8 cellular contexts compared by ENCODE assay signal in genomic region chr18:23586249-23587196, GRCh38. TPM values are rescaled to one million over a fixed set of nuclear protein-coding genes. Genes with fewer than 3 reads are reported as not detected.
DNase-seq lines count a peak whose midpoint lies in the region; ATAC-seq and TF ChIP-seq lines count a peak whose summit lies in the region.

NPC1 (minus strand) TSS chr18:23586506; CDS start chr18:23586343, 163 bp downstream.

- H3K4me1 Mint-ChIP-seq in activated T-cell treated with anti-CD3 and anti-CD28 coated beads, Interleukin-2, amount 50 U/mL, for 24 hours (ENCODE audit: low read depth): peaks cover 39% of the 10 kb centered on the region

- 0 to 1% methylated on average over 91 to 95 of the region's 95 CpGs for WGBS in esophagus, 2 donors

- H3K27ac Mint-ChIP-seq in activated T-cell treated with anti-CD3 and anti-CD28 coated beads, Interleukin-2, amount 50 U/mL, for 24 hours: peak within 1 kb of the TSS; percentile 99

- POLR2A ChIA-PET in PC-9 (lab: Charles Lee; ENCODE audit: unreplicated experiment): interaction anchor here (0.6 to 0.7 kb wide), 2 partner anchors 236 to 495 kb away, joined by 5 to 14 read pairs; no protein-coding TSS in a partner anchor

- peaks cover 28% of the 10 kb centered on the region for H3K36me3 Mint-ChIP-seq in activated T-cell treated with anti-CD3 and anti-CD28 coated beads, Interleukin-2, amount 50 U/mL, for 24 hours (ENCODE audit: low read depth)

- ATAC-seq in GM21576 (IDR thresholded peaks at IDR 0.05; ENCODE audit: unreplicated experiment): peak; percentile 93

- H3K9me2 ChIP-seq in PC-9 (ENCODE audit: insufficient read depth): no peaks in the 10 kb centered on the region

- H3K79me2 ChIP-seq in PC-9 (ENCODE audit: low read depth): peaks cover 33% of the 10 kb centered on the region

- no peaks in the 10 kb centered on the region for H3K27me3 Mint-ChIP-seq in activated T-cell treated with anti-CD3 and anti-CD28 coated beads, Interleukin-2, amount 50 U/mL, for 24 hours

- peak; percentile 61; the same call in 1 of the 2 replicates for TF ChIP-seq RAD21 in Ishikawa (IDR thresholded peaks at IDR 0.05; ENCODE audit: low read depth)

- 0 out of 2 replicates have a peak, but pooled peaks have one; percentile 32 for TF ChIP-seq EP300 in Ishikawa (IDR thresholded peaks at IDR 0.05; ENCODE audit: borderline replicate concordance)

- peak within 1 kb of the TSS; percentile 71 for H2AFZ ChIP-seq in PC-9

- H3K27me3 ChIP-seq in PC-9 (ENCODE audit: insufficient read depth, low read depth): no peaks in the 10 kb centered on the region
- no peaks in the 10 kb centered on the region for H3K27me3 ChIP-seq in esophagus (ENCODE audit: control insufficient read depth in 1 of 2, insufficient read depth in 2 of 2, low read length in 2 of 2)
- H3K27me3 ChIP-seq in muscle layer of duodenum (ENCODE audit: low read depth, low read length): no peaks in the 10 kb centered on the region

- peak; percentile 75 for TF ChIP-seq CTCF in PC-9 (conservative IDR thresholded peaks at IDR 0.05)

- H3K4me3 ChIP-seq in PC-9: peak within 1 kb of the TSS; percentile 82
- H3K4me3 ChIP-seq in esophagus (ENCODE audit: low read depth in 1 of 2, low read length in 2 of 2): peak within 1 kb of the TSS; percentile 76 to 90
- H3K4me3 ChIP-seq in muscle layer of duodenum (ENCODE audit: low read depth in 1 of 2, low read length in 2 of 2): peak within 1 kb of the TSS; percentile 87 to 95

- no peaks in the 10 kb centered on the region for H4K20me1 ChIP-seq in PC-9 (ENCODE audit: insufficient read depth)

- CTCF ChIA-PET in PC-9 (lab: Charles Lee): no interaction called here

- peak within 1 kb of the TSS; percentile 93 for H3K4me3 Mint-ChIP-seq in activated T-cell treated with anti-CD3 and anti-CD28 coated beads, Interleukin-2, amount 50 U/mL, for 24 hours

- no peaks in the 10 kb centered on the region for H3K36me3 ChIP-seq in PC-9 (ENCODE audit: low read depth)
- no peaks in the 10 kb centered on the region for H3K36me3 ChIP-seq in esophagus (ENCODE audit: control insufficient read depth in 2 of 2, insufficient read depth in 2 of 2, low read length in 1 of 2)
- H3K36me3 ChIP-seq in muscle layer of duodenum (ENCODE audit: control insufficient read depth in 1 of 2, insufficient read depth in 2 of 2, low read length in 2 of 2): peaks cover 0 to 4% of the 10 kb centered on the region in 2 donors

- peak; percentile 75 for DNase-seq in DMS53 treated with DMSO at 0.1 percent for 48 hours (lab: John Stamatoyannopoulos, UW; ENCODE audit: unreplicated experiment)
- peak; percentile 88 to 92 for DNase-seq in PC-9
- peak; percentile 96 for DNase-seq in activated T-cell treated with anti-CD3 and anti-CD28 coated beads, Interleukin-2, amount 50 U/mL, for 24 hours
- DNase-seq in stimulated activated CD8-positive, alpha-beta memory T cell treated with anti-CD3 and anti-CD28 coated beads, Interleukin-7, amount 100 ng/mL, for 4 hours (ENCODE audit: low read depth in 2 of 2): peak; percentile 80 to 90

- H3K9me3 Mint-ChIP-seq in activated T-cell treated with anti-CD3 and anti-CD28 coated beads, Interleukin-2, amount 50 U/mL, for 24 hours: no peaks in the 10 kb centered on the region

- H3K9me3 ChIP-seq in PC-9 (ENCODE audit: insufficient read depth, low read depth) (no peaks in the 10 kb centered on the region), esophagus (ENCODE audit: control insufficient read depth in 2 of 2, insufficient read depth in 1 of 2, low read depth in 1 of 2, low read length in 1 of 2) (no peaks in the 10 kb centered on the region), muscle layer of duodenum (ENCODE audit: control insufficient read depth in 1 of 2, low read length in 2 of 2) (no peaks in the 10 kb centered on the region)

- peak within 1 kb of the TSS; percentile 77 for H3K4me2 ChIP-seq in PC-9

- H3K27ac ChIP-seq in PC-9 (peak within 1 kb of the TSS; percentile 97), esophagus (ENCODE audit: low read depth in 2 of 2, low read length in 1 of 2) (peak within 1 kb of the TSS; percentile 100), muscle layer of duodenum (ENCODE audit: low read length) (peak within 1 kb of the TSS; percentile 97)

- H3K4me1 ChIP-seq in PC-9 (replicated peaks; ENCODE audit: insufficient read depth) (peaks cover 19% of the 10 kb centered on the region), esophagus (ENCODE audit: control insufficient read depth in 2 of 2, insufficient read depth in 2 of 2, low read length in 1 of 2) (peaks cover 0 to 2% of the 10 kb centered on the region in 2 donors), muscle layer of duodenum (ENCODE audit: control insufficient read depth in 1 of 2, insufficient read depth in 2 of 2, low read length in 2 of 2) (peaks cover 10 to 25% of the 10 kb centered on the region in 2 donors)

- peaks cover 17% of the 10 kb centered on the region for H3F3A ChIP-seq in PC-9 (ENCODE audit: insufficient read depth, low read depth)

- intact Hi-C loops in PC-9 (cut with micrococcal nuclease; ENCODE audit: unreplicated experiment): loop anchor here (2.0 to 5.0 kb wide), 2 partner anchors 69 to 116 kb away; no protein-coding TSS in a partner anchor

- BruUV-seq in PC-9 (replicated peaks; lab: Mats Ljungman, UMichigan): no TSS peak

TF ChIP-seq in Ishikawa, 13 proteins besides CTCF, POLR2A, EP300 and RAD21:
- TF ChIP-seq USF1 (IDR thresholded peaks at IDR 0.05) (0 out of 2 replicates have a peak, but pooled peaks have one; percentile 22), CEBPB (IDR thresholded peaks at IDR 0.05) (no peak), TAF1 (IDR thresholded peaks at IDR 0.05; ENCODE audit: low read depth) (peak; percentile 94), TCF12 (IDR thresholded peaks at IDR 0.05; ENCODE audit: low read depth) (no peak; the same call in 1 of the 2 replicates), ZBTB7A (IDR thresholded peaks at IDR 0.05; ENCODE audit: low read depth) (peak; percentile 66), EGR1 (IDR thresholded peaks at IDR 0.05) (peak; percentile 47; the same call in 1 of the 2 replicates), NFIC (IDR thresholded peaks at IDR 0.05) (peak; percentile 5; the same call in 1 of the 2 replicates), YY1 (IDR thresholded peaks at IDR 0.05; ENCODE audit: low read depth) (no peak), FOXM1 (IDR thresholded peaks at IDR 0.05; ENCODE audit: borderline replicate concordance, low read depth) (no peak), CREB1 (IDR thresholded peaks at IDR 0.05; ENCODE audit: low read depth) (peak; percentile 68), TEAD4 (IDR thresholded peaks at IDR 0.05) (peak; percentile 59)
- TF ChIP-seq, protein P1, sequence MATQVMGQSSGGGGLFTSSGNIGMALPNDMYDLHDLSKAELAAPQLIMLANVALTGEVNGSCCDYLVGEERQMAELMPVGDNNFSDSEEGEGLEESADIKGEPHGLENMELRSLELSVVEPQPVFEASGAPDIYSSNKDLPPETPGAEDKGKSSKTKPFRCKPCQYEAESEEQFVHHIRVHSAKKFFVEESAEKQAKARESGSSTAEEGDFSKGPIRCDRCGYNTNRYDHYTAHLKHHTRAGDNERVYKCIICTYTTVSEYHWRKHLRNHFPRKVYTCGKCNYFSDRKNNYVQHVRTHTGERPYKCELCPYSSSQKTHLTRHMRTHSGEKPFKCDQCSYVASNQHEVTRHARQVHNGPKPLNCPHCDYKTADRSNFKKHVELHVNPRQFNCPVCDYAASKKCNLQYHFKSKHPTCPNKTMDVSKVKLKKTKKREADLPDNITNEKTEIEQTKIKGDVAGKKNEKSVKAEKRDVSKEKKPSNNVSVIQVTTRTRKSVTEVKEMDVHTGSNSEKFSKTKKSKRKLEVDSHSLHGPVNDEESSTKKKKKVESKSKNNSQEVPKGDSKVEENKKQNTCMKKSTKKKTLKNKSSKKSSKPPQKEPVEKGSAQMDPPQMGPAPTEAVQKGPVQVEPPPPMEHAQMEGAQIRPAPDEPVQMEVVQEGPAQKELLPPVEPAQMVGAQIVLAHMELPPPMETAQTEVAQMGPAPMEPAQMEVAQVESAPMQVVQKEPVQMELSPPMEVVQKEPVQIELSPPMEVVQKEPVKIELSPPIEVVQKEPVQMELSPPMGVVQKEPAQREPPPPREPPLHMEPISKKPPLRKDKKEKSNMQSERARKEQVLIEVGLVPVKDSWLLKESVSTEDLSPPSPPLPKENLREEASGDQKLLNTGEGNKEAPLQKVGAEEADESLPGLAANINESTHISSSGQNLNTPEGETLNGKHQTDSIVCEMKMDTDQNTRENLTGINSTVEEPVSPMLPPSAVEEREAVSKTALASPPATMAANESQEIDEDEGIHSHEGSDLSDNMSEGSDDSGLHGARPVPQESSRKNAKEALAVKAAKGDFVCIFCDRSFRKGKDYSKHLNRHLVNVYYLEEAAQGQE (IDR thresholded peaks at IDR 0.05; ENCODE audit: low read depth): peak; percentile 43
- TF ChIP-seq, protein P2, sequence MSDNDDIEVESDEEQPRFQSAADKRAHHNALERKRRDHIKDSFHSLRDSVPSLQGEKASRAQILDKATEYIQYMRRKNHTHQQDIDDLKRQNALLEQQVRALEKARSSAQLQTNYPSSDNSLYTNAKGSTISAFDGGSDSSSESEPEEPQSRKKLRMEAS (IDR thresholded peaks at IDR 0.05): peak; percentile 80

RNA-seq across cellular contexts. Expression of gene NPC1, which starts in this region (rescaled TPM):
- 39.6 and 40.9 TPM in 2 replicates for total RNA-seq in PC-9 (2021)
- 10 to 100 TPM; 19.9 to 27.3 TPM for polyA plus RNA-seq in esophagus

Comparison
In these comparisons a context has a peak if more than half of its experiments do, and no peak if none do; other contexts are left out.
1. Peak in every context shown above with its lines: DNase-seq, ATAC-seq, H3K4me3 ChIP-seq and H3K27ac ChIP-seq.